Comparison of ENCODE assay signal across 15 cellular contexts in genomic region chr9:26809795-26810194, GRCh38.
A peak's percentile ranks its signal among the peaks of the same experiment; 100 is the strongest.
DNase-seq lines count a peak whose midpoint lies in the region; ATAC-seq and TF ChIP-seq lines count a peak whose summit lies in the region.
"Had no signal": no experiment of that assay in that cellular context is flagged by ENCODE, and none has a peak within 500 bp of the region (broad histone marks: within the 10 kb centered on the region; RNA-seq: fewer than 3 reads in every experiment).

No MANE protein-coding gene starts in this region.

- intact Hi-C loops in MCF 10A (cut with micrococcal nuclease) = no loop called here
- intact Hi-C loops in breast epithelium (cut with DNase I; ENCODE audit: low total_unique reads) = no loop called here
- intact Hi-C loops in dorsolateral prefrontal cortex (cut with DNase I) = no loop called here

- no peaks in the 10 kb centered on the region for H3K27me3 Mint-ChIP-seq in MCF 10A (ENCODE audit: insufficient read depth, unreplicated experiment)
- H3K27me3 Mint-ChIP-seq: type B pancreatic cell had no signal

- no peak overlapping the region for H3K4me3 Mint-ChIP-seq in MCF 10A (ENCODE audit: unreplicated experiment)
- H3K4me3 Mint-ChIP-seq: type B pancreatic cell had no signal

- H3K9me3 ChIP-seq in breast epithelium = no peaks in the 10 kb centered on the region

- no peaks in the 10 kb centered on the region for H3K9me3 Mint-ChIP-seq in MCF 10A (ENCODE audit: unreplicated experiment)
- H3K9me3 Mint-ChIP-seq: activated T-helper 2 cell treated with anti-CD3 and anti-CD28 coated beads, Interferon-gamma antibody, Interleukin-2, Interleukin-4, amounts not matched to agents 10 μg/mL and 5 μg/mL and 100 μg/mL, durations not matched to agents 14 hours and 24 hours and 36 hours; type B pancreatic cell had no signal

- peaks cover 10% of the 10 kb centered on the region for H3K4me1 Mint-ChIP-seq in MCF 10A (ENCODE audit: insufficient read depth, unreplicated experiment)

- H3K36me3 ChIP-seq in breast epithelium = no peaks in the 10 kb centered on the region
- H3K36me3 ChIP-seq: cardiac muscle cell had no signal

- H3K36me3 Mint-ChIP-seq in MCF 10A (ENCODE audit: insufficient read depth, unreplicated experiment) = no peaks in the 10 kb centered on the region
- H3K36me3 Mint-ChIP-seq: type B pancreatic cell had no signal

- CTCF ChIA-PET in MCF 10A (lab: Yijun Ruan, JAX) = no interaction called here

- TF ChIP-seq CTCF in MCF 10A (IDR thresholded peaks at IDR 0.05; ENCODE audit: unreplicated experiment) (no peak), breast epithelium (IDR thresholded peaks at IDR 0.05) (no peak), dorsolateral prefrontal cortex (IDR thresholded peaks at IDR 0.05 in 54 of 56, conservative IDR thresholded peaks at IDR 0.05 in 2 of 56; ENCODE audit: low read depth in 1 of 56, partially characterized antibody in 56 of 56) (no peak)

- BruUV-seq in MCF 10A (replicated peaks; lab: Mats Ljungman, UMichigan) = no TSS peak

- H3K4me1 ChIP-seq in breast epithelium = no peaks in the 10 kb centered on the region

- ATAC-seq in GM19467 (IDR thresholded peaks at IDR 0.05; ENCODE audit: unreplicated experiment) (no peak), GM21367 (IDR thresholded peaks at IDR 0.05; ENCODE audit: unreplicated experiment) (no peak)

- no peak for TF ChIP-seq POLR2A in breast epithelium (IDR thresholded peaks at IDR 0.05)

- H3K27ac ChIP-seq in breast epithelium = no peak overlapping the region
- H3K27ac ChIP-seq in dorsolateral prefrontal cortex = no peak overlapping the region
- H3K27ac ChIP-seq: cardiac muscle cell, HL-60, PC-9 had no signal

- no peak overlapping the region for H3K4me3 ChIP-seq in breast epithelium
- H3K4me3 ChIP-seq in dorsolateral prefrontal cortex = no peak overlapping the region
- H3K4me3 ChIP-seq: cardiac muscle cell, PC-9 had no signal

- H3K27ac Mint-ChIP-seq in MCF 10A (ENCODE audit: low read depth, unreplicated experiment) = peak overlapping the region; percentile 91
- H3K27ac Mint-ChIP-seq: activated T-helper 2 cell treated with anti-CD3 and anti-CD28 coated beads, Interferon-gamma antibody, Interleukin-2, Interleukin-4, amounts not matched to agents 10 μg/mL and 5 μg/mL and 100 μg/mL, durations not matched to agents 14 hours and 24 hours and 36 hours; type B pancreatic cell had no signal

- DNase-seq in MCF 10A (ENCODE audit: unreplicated experiment) = peak; percentile 79
- DNase-seq in breast epithelium (ENCODE audit: low spot score in 2 of 2) = no peak
- peak; percentile 15 for DNase-seq in T1000 (lab: John Stamatoyannopoulos, UW)
- DNase-seq in fibroblast of peridontal ligament (ENCODE audit: extremely low read depth) = peak; percentile 73
- DNase-seq in dorsolateral prefrontal cortex = no peak
- no peak for DNase-seq in pons (ENCODE audit: low spot score)
- DNase-seq: DMS79, NCI-H1048, PC-9 had no signal

- POLR2A ChIA-PET in MCF 10A (lab: Yijun Ruan, JAX) = interaction anchor here (1.2 kb wide), 1 partner anchor 82 kb away, joined by 3 read pairs; the partner anchor contains the start of gene CAAP1

- H3K27me3 ChIP-seq in breast epithelium = no peaks in the 10 kb centered on the region
- no peaks in the 10 kb centered on the region for H3K27me3 ChIP-seq in dorsolateral prefrontal cortex
- H3K27me3 ChIP-seq: cardiac muscle cell had no signal

Comparison
In these comparisons a context has a peak if more than half of its experiments do, and no peak if none do; other contexts are left out.
1. DNase-seq: peak in MCF 10A (single experiment), T1000 (single experiment) and fibroblast of peridontal ligament (single experiment); none in breast epithelium (0 of 2), dorsolateral prefrontal cortex (0 of 10) and pons (single experiment).